ENCODE assay signal across 8 cellular contexts in genomic region chr17:77287432-77288068, GRCh38.
DNase-seq lines count a peak whose midpoint lies in the region; ATAC-seq, FAIRE-seq and TF ChIP-seq lines count a peak whose summit lies in the region.

No MANE protein-coding gene starts in this region.

- H3K36me3 ChIP-seq in bronchial epithelial cell (ENCODE audit: control insufficient read depth, insufficient read depth, low read length) (peaks cover 3% of the 10 kb centered on the region), lung (ENCODE audit: control insufficient read depth in 2 of 2, insufficient read depth in 2 of 2, low read length in 2 of 2) (no peaks in the 10 kb centered on the region)

- ATAC-seq in lung (ENCODE audit: insufficient read depth, low FRiP score): no peak
- ATAC-seq in GM18498 (IDR thresholded peaks at IDR 0.05; ENCODE audit: unreplicated experiment): no peak
- ATAC-seq in GM19035 (IDR thresholded peaks at IDR 0.05; ENCODE audit: unreplicated experiment): no peak

- peak; percentile 99 for DNase-seq in A172 (ENCODE audit: low spot score)
- DNase-seq in LNCaP clone FGC (ENCODE audit: low read depth): peak; percentile 97
- peak; percentile 75 for DNase-seq in bronchial epithelial cell (ENCODE audit: low read depth)
- no peak for DNase-seq in lung (ENCODE audit: low spot score)
- DNase-seq in middle frontal gyrus (ENCODE audit: extremely low spot score, low spot score): no peak
- DNase-seq in activated T-cell treated with anti-CD3 and anti-CD28 coated beads for 4 hours: no peak

- no peaks in the 10 kb centered on the region for H3K27me3 ChIP-seq in bronchial epithelial cell (ENCODE audit: control insufficient read depth, insufficient read depth, low read length)
- no peaks in the 10 kb centered on the region for H3K27me3 ChIP-seq in lung (ENCODE audit: control insufficient read depth, insufficient read depth)

- FAIRE-seq in bronchial epithelial cell (lab: Jason Lieb, UNC): peak; percentile 18

- H3K4me3 ChIP-seq in LNCaP clone FGC (ENCODE audit: low read depth, low read length) (peak overlapping the region; percentile 56), bronchial epithelial cell (ENCODE audit: low read depth, low read length) (peak overlapping the region; percentile 28), lung (no peak overlapping the region)

- H3K27ac ChIP-seq in lung (ENCODE audit: low read depth in 1 of 2, low read length in 1 of 2): peak overlapping the region; percentile 17 to 58

- peaks cover 0 to 13% of the 10 kb centered on the region in 2 donors for H3K4me1 ChIP-seq in lung (ENCODE audit: control insufficient read depth in 2 of 2, insufficient read depth in 2 of 2, low read length in 2 of 2)

- TF ChIP-seq CTCF in LNCaP clone FGC (IDR thresholded peaks at IDR 0.05; ENCODE audit: control insufficient read depth, extremely low read depth, insufficient read depth): no peak
- TF ChIP-seq CTCF in bronchial epithelial cell (IDR thresholded peaks at IDR 0.05; ENCODE audit: insufficient read depth, low read length, severe bottlenecking): no peak
- no peak for TF ChIP-seq CTCF in lung (IDR thresholded peaks at IDR 0.05; ENCODE audit: control extremely low read depth, extremely low read depth)

- WGBS in lung, 2 donors: 66 to 86% methylated on average over 11 of the region's 11 CpGs

- no peaks in the 10 kb centered on the region for H3K9me3 ChIP-seq in lung (ENCODE audit: control insufficient read depth in 2 of 2, insufficient read depth in 1 of 2, low read length in 1 of 2)

Comparison
In these comparisons a context has a peak if more than half of its experiments do, and no peak if none do; other contexts are left out.
1. DNase-seq: peak in A172 (single experiment), LNCaP clone FGC (single experiment) and bronchial epithelial cell (single experiment); none in lung (single experiment), middle frontal gyrus (single experiment) and activated T-cell treated with anti-CD3 and anti-CD28 coated beads for 4 hours (single experiment).